2 cellular contexts compared by ENCODE assay signal in genomic region chr7:151796871-151797270, GRCh38.
TF ChIP-seq lines count a peak whose summit lies in the region.

No MANE protein-coding gene starts in this region.

TF ChIP-seq in liver, 16 proteins besides CTCF, POLR2A, EP300 and RAD21 (continued from another document):
- no peak for TF ChIP-seq ATF3 (IDR thresholded peaks at IDR 0.05)
- TF ChIP-seq EGR1 (IDR thresholded peaks at IDR 0.05; ENCODE audit: low read depth in 2 of 2): no peak
- TF ChIP-seq SP1 (IDR thresholded peaks at IDR 0.05): no peak
- no peak for TF ChIP-seq FOXA2 (IDR thresholded peaks at IDR 0.05)
- no peak for TF ChIP-seq NR2F2 (IDR thresholded peaks at IDR 0.05)

TF ChIP-seq in HepG2, 621 proteins besides CTCF, POLR2A, EP300 and RAD21 (continued from another document):
- no peak for TF ChIP-seq AKNA (CRISPR knock-in tag; IDR thresholded peaks at IDR 0.05; ENCODE audit: borderline replicate concordance)
- TF ChIP-seq ZNF563 (CRISPR knock-in tag; IDR thresholded peaks at IDR 0.05): no peak
- TF ChIP-seq PHF5A (CRISPR knock-in tag; IDR thresholded peaks at IDR 0.05; ENCODE audit: low read depth, unreplicated experiment): no peak
- TF ChIP-seq SP1 (IDR thresholded peaks at IDR 0.05): no peak
- no peak for TF ChIP-seq SP1 (CRISPR knock-in tag; IDR thresholded peaks at IDR 0.05)
- no peak for TF ChIP-seq CEBPG (CRISPR knock-in tag; IDR thresholded peaks at IDR 0.05)
- TF ChIP-seq ZFP82 (CRISPR knock-in tag; IDR thresholded peaks at IDR 0.05; ENCODE audit: borderline replicate concordance): no peak
- no peak for TF ChIP-seq MAX (IDR thresholded peaks at IDR 0.05)
- no peak for TF ChIP-seq SRSF1 (optimal IDR thresholded peaks at IDR 0.05; ENCODE audit: low read depth, low read length)
- no peak for TF ChIP-seq THYN1 (CRISPR knock-in tag; IDR thresholded peaks at IDR 0.05; ENCODE audit: borderline replicate concordance, low read depth)
- no peak for TF ChIP-seq ZNF333 (CRISPR knock-in tag; IDR thresholded peaks at IDR 0.05; ENCODE audit: borderline replicate concordance)
- no peak for TF ChIP-seq HOMEZ (CRISPR knock-in tag; IDR thresholded peaks at IDR 0.05; ENCODE audit: low read depth)
- no peak for TF ChIP-seq ZNF441 (CRISPR knock-in tag; IDR thresholded peaks at IDR 0.05; ENCODE audit: borderline replicate concordance)
- TF ChIP-seq GZF1 (CRISPR knock-in tag; IDR thresholded peaks at IDR 0.05): no peak
- no peak for TF ChIP-seq ZXDC (CRISPR knock-in tag; IDR thresholded peaks at IDR 0.05)
- no peak for TF ChIP-seq ZNF513 (CRISPR knock-in tag; conservative IDR thresholded peaks at IDR 0.05)
- TF ChIP-seq BORCS8-MEF2B (CRISPR knock-in tag; IDR thresholded peaks at IDR 0.05): no peak
- no peak for TF ChIP-seq ZNF143 (CRISPR knock-in tag; IDR thresholded peaks at IDR 0.05)
